12 cellular contexts compared by ENCODE assay signal in genomic region chr11:16987205-16987568, GRCh38. TPM values are rescaled to one million over a fixed set of nuclear protein-coding genes. Genes with fewer than 3 reads are reported as not detected.
DNase-seq lines count a peak whose midpoint lies in the region; ATAC-seq, FAIRE-seq and TF ChIP-seq lines count a peak whose summit lies in the region.
"Had no signal": no experiment of that assay in that cellular context is flagged by ENCODE, and none has a peak within 500 bp of the region (broad histone marks: within the 10 kb centered on the region; RNA-seq: fewer than 3 reads in every experiment).

No MANE protein-coding gene starts in this region.

- no peak overlapping the region for H2AFZ ChIP-seq in OCI-LY3 (ENCODE audit: low read depth, low read length)

- H3K9me3 ChIP-seq in Caco-2 = no peaks in the 10 kb centered on the region
- H3K9me3 ChIP-seq in OCI-LY3 (ENCODE audit: insufficient read depth, low read length) = no peaks in the 10 kb centered on the region
- no peaks in the 10 kb centered on the region for H3K9me3 ChIP-seq in ovary

- H3K27me3 ChIP-seq in Caco-2 (replicated peaks; ENCODE audit: control insufficient read depth, insufficient read depth, low read length) (no peaks in the 10 kb centered on the region), OCI-LY3 (ENCODE audit: low read depth, low read length) (no peaks in the 10 kb centered on the region), ovary (no peaks in the 10 kb centered on the region)

- CTCF ChIA-PET in Caco-2 (lab: Charles Lee) = interaction anchor here (0.6 kb wide), 1 partner anchor 25 kb away, joined by 3 read pairs; no protein-coding TSS in a partner anchor
- CTCF ChIA-PET in activated naive CD4-positive, alpha-beta T cell treated with anti-CD3 and anti-CD28 coated beads, Interleukin-2, amount 10 ng/mL, durations not matched to agents 7 days and 5 days (lab: Charles Lee) = no interaction called here

- no peak overlapping the region for H3K9ac ChIP-seq in OCI-LY3 (ENCODE audit: low read length)

- peaks cover 15% of the 10 kb centered on the region for H3K36me3 Mint-ChIP-seq in Caco-2 (ENCODE audit: insufficient read depth, unreplicated experiment)
- H3K36me3 Mint-ChIP-seq in activated naive CD4-positive, alpha-beta T cell treated with anti-CD3 and anti-CD28 coated beads, Interleukin-2, amount 10 ng/mL, durations not matched to agents 7 days and 5 days = no peaks in the 10 kb centered on the region
- H3K36me3 Mint-ChIP-seq in activated T-cell treated with anti-CD3 and anti-CD28 coated beads, Interleukin-2, amount 50 U/mL, for 72 hours (ENCODE audit: insufficient read depth in 2 of 2) = no peaks in the 10 kb centered on the region

- H3K4me2 ChIP-seq in OCI-LY3 (ENCODE audit: low read length) = peak overlapping the region; percentile 66

- FAIRE-seq in RCC 7860 (lab: Jason Lieb, UNC) = no peak

- H4K20me1 ChIP-seq in OCI-LY3 (ENCODE audit: insufficient read depth, low read length) = no peaks in the 10 kb centered on the region

- H3K9me3 Mint-ChIP-seq in Caco-2 (ENCODE audit: unreplicated experiment) = no peaks in the 10 kb centered on the region
- H3K9me3 Mint-ChIP-seq in activated naive CD4-positive, alpha-beta T cell treated with anti-CD3 and anti-CD28 coated beads, Interleukin-2, amount 10 ng/mL, durations not matched to agents 7 days and 5 days = no peaks in the 10 kb centered on the region
- H3K9me3 Mint-ChIP-seq in activated T-cell treated with anti-CD3 and anti-CD28 coated beads, Interleukin-2, amount 50 U/mL, for 72 hours = no peaks in the 10 kb centered on the region

- intact Hi-C loops in Caco-2 (cut with micrococcal nuclease; ENCODE audit: unreplicated experiment) (loop anchor here (5.0 kb wide), 1 partner anchor 40 kb away; no protein-coding TSS in a partner anchor), ovary (cut with DNase I) (no loop called here)

- peak overlapping the region; percentile 52 for H3K4me3 Mint-ChIP-seq in Caco-2 (ENCODE audit: unreplicated experiment)
- no peak overlapping the region for H3K4me3 Mint-ChIP-seq in activated naive CD4-positive, alpha-beta T cell treated with anti-CD3 and anti-CD28 coated beads, Interleukin-2, amount 10 ng/mL, durations not matched to agents 7 days and 5 days
- no peak overlapping the region for H3K4me3 Mint-ChIP-seq in activated T-cell treated with anti-CD3 and anti-CD28 coated beads, Interleukin-2, amount 50 U/mL, for 72 hours

- H3K27me3 Mint-ChIP-seq in Caco-2 (ENCODE audit: insufficient read depth, unreplicated experiment) = no peaks in the 10 kb centered on the region
- H3K27me3 Mint-ChIP-seq in activated naive CD4-positive, alpha-beta T cell treated with anti-CD3 and anti-CD28 coated beads, Interleukin-2, amount 10 ng/mL, durations not matched to agents 7 days and 5 days = no peaks in the 10 kb centered on the region
- H3K27me3 Mint-ChIP-seq in activated T-cell treated with anti-CD3 and anti-CD28 coated beads, Interleukin-2, amount 50 U/mL, for 72 hours (ENCODE audit: low read depth) = no peaks in the 10 kb centered on the region

- H3K4me3 ChIP-seq in Caco-2 (ENCODE audit: low read depth, low read length) (no peak overlapping the region), OCI-LY3 (ENCODE audit: low read length) (no peak overlapping the region), ovary (no peak overlapping the region)
- H3K4me3 ChIP-seq: GM12878 had no signal

- TF ChIP-seq POLR2A in ovary (IDR thresholded peaks at IDR 0.05) = no peak

- peak overlapping the region; percentile 48 for H3K27ac Mint-ChIP-seq in Caco-2 (ENCODE audit: unreplicated experiment)
- no peak overlapping the region for H3K27ac Mint-ChIP-seq in activated naive CD4-positive, alpha-beta T cell treated with anti-CD3 and anti-CD28 coated beads, Interleukin-2, amount 10 ng/mL, durations not matched to agents 7 days and 5 days
- no peak overlapping the region for H3K27ac Mint-ChIP-seq in activated T-cell treated with anti-CD3 and anti-CD28 coated beads, Interleukin-2, amount 50 U/mL, for 72 hours

- no peak for TF ChIP-seq EP300 in ovary (IDR thresholded peaks at IDR 0.05)

- DNase-seq in Caco-2 (peak; percentile 65 to 67), iPS-NIHi11 (ENCODE audit: low spot score) (peak; percentile 84), ovary (peak; percentile 70 to 89 (median 84)), retina (no peak), RCC 7860 (ENCODE audit: low spot score) (no peak)
- no peak for DNase-seq in activated naive CD4-positive, alpha-beta T cell treated with anti-CD3 and anti-CD28 coated beads, Interleukin-2, amount 10 ng/mL, durations not matched to agents 7 days and 5 days
- no peak for DNase-seq in activated T-cell treated with anti-CD3 and anti-CD28 coated beads, Interleukin-2, amount 50 U/mL, for 72 hours
- DNase-seq: effector CD8-positive, alpha-beta T cell; NCI-H2171 treated with DMSO at 0.1 percent for 48 hours had no signal

- H3K4me1 Mint-ChIP-seq in Caco-2 (ENCODE audit: low read depth, unreplicated experiment) = peaks cover 21% of the 10 kb centered on the region
- peaks cover 29% of the 10 kb centered on the region for H3K4me1 Mint-ChIP-seq in activated naive CD4-positive, alpha-beta T cell treated with anti-CD3 and anti-CD28 coated beads, Interleukin-2, amount 10 ng/mL, durations not matched to agents 7 days and 5 days
- H3K4me1 Mint-ChIP-seq in activated T-cell treated with anti-CD3 and anti-CD28 coated beads, Interleukin-2, amount 50 U/mL, for 72 hours (ENCODE audit: low read depth) = peaks cover 34% of the 10 kb centered on the region

- POLR2A ChIA-PET in Caco-2 (lab: Charles Lee) = no interaction called here

- no peak overlapping the region for H3K27ac ChIP-seq in OCI-LY3 (ENCODE audit: low read length)
- peak overlapping the region in 1 of 2 donors; percentile 80 for H3K27ac ChIP-seq in ovary

- TF ChIP-seq CTCF in Caco-2 (IDR thresholded peaks at IDR 0.05; ENCODE audit: insufficient read depth in 1 of 2, low read depth in 1 of 2, low read length in 1 of 2, severe bottlenecking in 1 of 2, unreplicated experiment in 1 of 2) = no peak
- no peak for TF ChIP-seq CTCF in OCI-LY3 (IDR thresholded peaks at IDR 0.05; ENCODE audit: low read depth, low read length)
- no peak for TF ChIP-seq CTCF in ovary (IDR thresholded peaks at IDR 0.05)

- ATAC-seq in activated T-cell treated with anti-CD3 and anti-CD28 coated beads, Interleukin-2, amount 50 U/mL, for 72 hours (replicated peaks in 1 of 2) = no peak
- ATAC-seq: Right ventricle myocardium inferior had no signal

- H3K79me2 ChIP-seq in OCI-LY3 (ENCODE audit: low read length) = no peaks in the 10 kb centered on the region

- BruUV-seq in Caco-2 (replicated peaks; lab: Mats Ljungman, UMichigan) = no TSS peak

- no peaks in the 10 kb centered on the region for H3K36me3 ChIP-seq in Caco-2 (ENCODE audit: control insufficient read depth, insufficient read depth, low read length)
- no peaks in the 10 kb centered on the region for H3K36me3 ChIP-seq in OCI-LY3 (replicated peaks; ENCODE audit: low read depth, low read length)
- no peaks in the 10 kb centered on the region for H3K36me3 ChIP-seq in ovary

- H3K4me1 ChIP-seq in Caco-2 (peaks cover 25% of the 10 kb centered on the region), OCI-LY3 (ENCODE audit: low read length) (peaks cover 21% of the 10 kb centered on the region), ovary (ENCODE audit: insufficient read depth) (peaks cover 12% of the 10 kb centered on the region)

- 22 to 40% (median 24%) methylated on average over 6 of the region's 6 CpGs for WGBS in ovary, 3 donors

RNA-seq across cellular contexts. Expression of gene PLEKHA7, which starts 27.0 kb away (rescaled TPM):
- total RNA-seq in Caco-2 (2022) (57.6 and 59.7 TPM in 2 replicates), ovary (10 to 100 TPM in 6 of 7 donors, 1 to 10 TPM in 1; 9.6 to 29.5 (median 15.9) TPM)
- polyA plus RNA-seq in ovary = 10 to 100 TPM; 12.2 to 16.7 TPM
- 10 to 100 TPM in 1 of 2 donors, 1 to 10 TPM in 1; 6.5 to 11.0 TPM for total RNA-seq in activated T-cell treated with anti-CD3 and anti-CD28 coated beads, Interleukin-2, amount 50 U/mL, for 72 hours

Comparison
In these comparisons a context has a peak if more than half of its experiments do, and no peak if none do; other contexts are left out.
1. DNase-seq: peak in Caco-2 (2 of 2), iPS-NIHi11 (single experiment) and ovary (5 of 5); none in activated naive CD4-positive, alpha-beta T cell treated with anti-CD3 and anti-CD28 coated beads, Interleukin-2, amount 10 ng/mL, durations not matched to agents 7 days and 5 days (single experiment), activated T-cell treated with anti-CD3 and anti-CD28 coated beads, Interleukin-2, amount 50 U/mL, for 72 hours (0 of 2), retina (single experiment) and RCC 7860 (single experiment).